In the genomic region with DNA sequence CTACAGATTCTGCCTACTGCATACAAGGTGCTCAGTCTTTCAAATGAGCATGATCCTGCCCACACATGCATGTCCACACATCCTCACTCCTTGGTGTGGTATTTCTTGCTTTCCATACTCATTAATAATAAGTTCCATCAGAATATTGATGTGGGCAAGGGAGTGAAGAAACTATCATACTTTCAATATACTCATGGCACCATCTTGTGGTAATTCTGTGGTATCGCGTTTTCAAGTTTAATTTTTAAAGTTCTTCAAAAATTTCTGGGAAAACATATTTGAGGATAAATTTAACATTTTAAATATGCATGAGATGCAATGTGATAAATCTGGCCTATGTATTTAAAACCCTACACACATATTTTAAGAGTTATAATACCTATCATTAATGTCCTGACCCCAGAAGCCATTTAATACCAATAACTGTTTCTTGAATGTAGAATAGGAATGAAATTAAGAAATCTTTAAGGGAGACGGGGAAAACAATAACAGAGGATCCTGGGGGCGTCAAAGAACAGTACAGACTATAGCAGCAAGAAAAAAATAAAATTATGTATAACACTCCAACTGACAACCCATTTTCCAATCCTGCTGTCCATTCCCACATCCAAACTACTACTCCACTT, we compare ENCODE assay signal across 8 cellular contexts.
A peak's percentile ranks its signal among the peaks of the same experiment; 100 is the strongest.
DNase-seq lines count a peak whose midpoint lies in the region; ATAC-seq and TF ChIP-seq lines count a peak whose summit lies in the region.

No MANE protein-coding gene starts in this region.

- no peak overlapping the region for H3K4me3 ChIP-seq in GM12865 (ENCODE audit: low read depth, low read length)
- H3K4me3 ChIP-seq in thyroid gland (replicated peaks in 1 of 3) = no peak overlapping the region
- no peak overlapping the region for H3K4me3 ChIP-seq in aorta (ENCODE audit: low read length in 2 of 2)

- intact Hi-C loops in thyroid gland (cut with DNase I) = loop anchor here (5.0 kb wide), 1 partner anchor 329 kb away; no protein-coding TSS in a partner anchor
- intact Hi-C loops in aorta (cut with DNase I) = loop anchor here in 1 of 2 donors (5.0 kb wide), 1 partner anchor 329 kb away; no protein-coding TSS in a partner anchor

- peak; percentile 10 for DNase-seq in GM12865 (ENCODE audit: low read depth)
- peak; percentile 8 for DNase-seq in KG1 (lab: John Stamatoyannopoulos, UW)
- peak; percentile 16 for DNase-seq in SK-N-DZ (ENCODE audit: low spot score)
- DNase-seq in foreskin melanocyte = peak; percentile 15
- DNase-seq in thyroid gland = no peak
- DNase-seq in aorta = no peak
- no peak for DNase-seq in activated naive CD4-positive, alpha-beta T cell (lab: John Stamatoyannopoulos, UW)

- WGBS in thyroid gland, 2 donors = 12 to 13% methylated on average over 4 of the region's 4 CpGs
- WGBS in aorta, 2 donors = 8 to 14% methylated on average over 4 of the region's 4 CpGs

- no peaks in the 10 kb centered on the region for H3K4me1 ChIP-seq in thyroid gland
- H3K4me1 ChIP-seq in aorta (ENCODE audit: control insufficient read depth in 1 of 2, insufficient read depth in 2 of 2, low read length in 2 of 2) = no peaks in the 10 kb centered on the region

- H3K9me3 ChIP-seq in thyroid gland (no peaks in the 10 kb centered on the region), aorta (ENCODE audit: control insufficient read depth, low read length) (no peaks in the 10 kb centered on the region)

- no peak for TF ChIP-seq POLR2A in thyroid gland (IDR thresholded peaks at IDR 0.05)

- no peak overlapping the region for H3K27ac ChIP-seq in thyroid gland
- no peak overlapping the region for H3K27ac ChIP-seq in aorta (ENCODE audit: low read depth in 1 of 2, low read length in 2 of 2)

- TF ChIP-seq CTCF in GM12865 (IDR thresholded peaks at IDR 0.05; ENCODE audit: insufficient read depth, low read depth, low read length, missing control alignments) = peak; percentile 40
- TF ChIP-seq CTCF in thyroid gland (IDR thresholded peaks at IDR 0.05) = peak in 5 of 6 experiments; percentile 29 to 76 (median 64)

- H3K27me3 ChIP-seq in thyroid gland (no peaks in the 10 kb centered on the region), aorta (ENCODE audit: control insufficient read depth in 1 of 2, insufficient read depth in 2 of 2, low read length in 1 of 2) (no peaks in the 10 kb centered on the region)

- H3K36me3 ChIP-seq in thyroid gland (no peaks in the 10 kb centered on the region), aorta (ENCODE audit: control insufficient read depth in 1 of 2, insufficient read depth in 2 of 2, low read length in 1 of 2) (no peaks in the 10 kb centered on the region)

- ATAC-seq in GM18520 (IDR thresholded peaks at IDR 0.05; ENCODE audit: unreplicated experiment) = no peak
- no peak for ATAC-seq in aorta (ENCODE audit: low FRiP score)

Comparison
In these comparisons a context has a peak if more than half of its experiments do, and no peak if none do; other contexts are left out.
1. DNase-seq: peak in GM12865 (single experiment), KG1 (single experiment), SK-N-DZ (single experiment) and foreskin melanocyte (single experiment); none in thyroid gland (0 of 2), aorta (0 of 2) and activated naive CD4-positive, alpha-beta T cell (0 of 4).